In the genomic region with DNA sequence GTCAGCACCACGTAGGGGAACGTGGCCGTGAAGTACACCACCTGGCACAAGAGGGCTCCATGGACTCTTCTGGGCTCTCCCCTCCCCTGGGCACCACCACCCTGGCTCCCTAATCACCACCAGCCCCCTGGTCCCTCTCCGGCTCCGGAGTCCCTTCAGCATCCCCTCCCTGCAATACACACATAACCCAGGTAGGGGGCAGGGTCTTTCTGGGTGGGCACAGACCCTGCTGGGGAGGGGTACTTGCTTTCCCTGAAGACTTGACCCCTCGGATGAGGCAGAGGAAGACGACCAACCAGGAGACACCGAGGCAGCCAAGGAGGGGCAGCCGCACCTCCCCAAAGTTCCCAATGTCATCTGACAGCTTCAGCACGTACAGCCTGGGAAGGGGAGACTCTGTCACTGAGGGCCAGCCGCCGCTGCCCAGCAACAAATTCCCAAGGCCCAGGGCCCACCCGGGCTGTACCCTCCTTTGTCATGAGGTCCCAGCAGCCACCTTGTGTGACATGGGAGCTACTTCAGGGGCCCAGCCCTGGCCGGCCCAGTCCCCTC, we compare ENCODE assay signal across 17 cellular contexts. TPM values are rescaled to one million over a fixed set of nuclear protein-coding genes. Genes with fewer than 3 reads are reported as not detected.
A peak's percentile ranks its signal among the peaks of the same experiment; 100 is the strongest.
DNase-seq lines count a peak whose midpoint lies in the region; ATAC-seq and TF ChIP-seq lines count a peak whose summit lies in the region.
"Had no signal": no experiment of that assay in that cellular context is flagged by ENCODE, and none has a peak within 500 bp of the region (broad histone marks: within the 10 kb centered on the region; RNA-seq: fewer than 3 reads in every experiment).

No MANE protein-coding gene starts in this region.

- H3K27ac ChIP-seq in mesenchymal stem cell (ENCODE audit: low read length, poor library complexity, severe bottlenecking) (no peak overlapping the region), heart left ventricle (no peak overlapping the region)
- H3K27ac ChIP-seq: colonic mucosa, heart right ventricle, upper lobe of left lung had no signal

- no peaks in the 10 kb centered on the region for H3K79me1 ChIP-seq in mesenchymal stem cell (replicated peaks; ENCODE audit: low read length, poor library complexity, severe bottlenecking)

- TF ChIP-seq POLR2A in heart left ventricle (IDR thresholded peaks at IDR 0.05): no peak

- H3K4me3 Mint-ChIP-seq in activated CD4-positive, alpha-beta T cell treated with anti-CD3 and anti-CD28 coated beads, Interleukin-2, amount 10 ng/mL, durations not matched to agents 7 days and 5 days: no peak overlapping the region
- H3K4me3 Mint-ChIP-seq: activated B cell treated with CpG ODN at 0.5 μM for 24 hours; stimulated activated naive B cell treated with anti-CD40 and anti-IgM and Interleukin-4, amounts not matched to agents 10 μg/mL and 1 μg/mL and 100 μg/mL, for 72 hours had no signal

- ATAC-seq in GM18867 (IDR thresholded peaks at IDR 0.05; ENCODE audit: unreplicated experiment): no peak
- no peak for ATAC-seq in heart left ventricle
- ATAC-seq: heart right ventricle; stimulated activated naive B cell treated with anti-CD40 and anti-IgM and Interleukin-4, amounts not matched to agents 10 μg/mL and 1 μg/mL and 100 μg/mL, for 72 hours had no signal

- H2BK15ac ChIP-seq in mesenchymal stem cell (ENCODE audit: low read depth, poor library complexity, severe bottlenecking): no peak overlapping the region

- H3K14ac ChIP-seq in mesenchymal stem cell (ENCODE audit: low read length in 2 of 2): no peak overlapping the region

- H4K8ac ChIP-seq in mesenchymal stem cell (ENCODE audit: low read length): no peak overlapping the region

- peaks cover 11% of the 10 kb centered on the region for H3K4me1 Mint-ChIP-seq in activated CD4-positive, alpha-beta T cell treated with anti-CD3 and anti-CD28 coated beads, Interleukin-2, amount 10 ng/mL, durations not matched to agents 7 days and 5 days
- H3K4me1 Mint-ChIP-seq: activated B cell treated with CpG ODN at 0.5 μM for 24 hours had no signal

- H3K27me3 ChIP-seq in mesenchymal stem cell (ENCODE audit: control insufficient read depth in 1 of 2, insufficient read depth in 1 of 2, low read length in 2 of 2) (no peaks in the 10 kb centered on the region), heart left ventricle (no peaks in the 10 kb centered on the region)
- H3K27me3 ChIP-seq: colonic mucosa, heart right ventricle, upper lobe of left lung had no signal

- H3K36me3 ChIP-seq in mesenchymal stem cell (ENCODE audit: control insufficient read depth in 1 of 2, insufficient read depth in 2 of 2, low read depth in 1 of 2, low read length in 2 of 2) (peaks cover 0 to 43% of the 10 kb centered on the region in 2 experiments), heart left ventricle (no peaks in the 10 kb centered on the region)
- H3K36me3 ChIP-seq: colonic mucosa, heart right ventricle had no signal

- H3K4me1 ChIP-seq in mesenchymal stem cell (ENCODE audit: control insufficient read depth, insufficient read depth, low read depth, low read length) (no peaks in the 10 kb centered on the region), heart left ventricle (peaks cover 0 to 5% (median under 1%) of the 10 kb centered on the region in 12 donors)
- H3K4me1 ChIP-seq: colonic mucosa had no signal

- H3K27me3 Mint-ChIP-seq in activated CD4-positive, alpha-beta T cell treated with anti-CD3 and anti-CD28 coated beads, Interleukin-2, amount 10 ng/mL, durations not matched to agents 7 days and 5 days: no peaks in the 10 kb centered on the region
- H3K27me3 Mint-ChIP-seq: activated B cell treated with CpG ODN at 0.5 μM for 24 hours; stimulated activated naive B cell treated with anti-CD40 and anti-IgM and Interleukin-4, amounts not matched to agents 10 μg/mL and 1 μg/mL and 100 μg/mL, for 72 hours had no signal

- no peak overlapping the region for H3K4me3 ChIP-seq in astrocyte of the spinal cord (ENCODE audit: low read depth, low read length)
- H3K4me3 ChIP-seq in mesenchymal stem cell (ENCODE audit: insufficient read depth in 1 of 2, low read depth in 1 of 2, low read length in 2 of 2): no peak overlapping the region
- H3K4me3 ChIP-seq in heart left ventricle: no peak overlapping the region
- H3K4me3 ChIP-seq: colonic mucosa, heart right ventricle, upper lobe of left lung had no signal

- CTCF ChIA-PET in activated CD4-positive, alpha-beta T cell treated with anti-CD3 and anti-CD28 coated beads, Interleukin-2, amount 10 ng/mL, durations not matched to agents 7 days and 5 days (lab: Charles Lee): no interaction called here

- H3K9me3 Mint-ChIP-seq in activated CD4-positive, alpha-beta T cell treated with anti-CD3 and anti-CD28 coated beads, Interleukin-2, amount 10 ng/mL, durations not matched to agents 7 days and 5 days: no peaks in the 10 kb centered on the region
- H3K9me3 Mint-ChIP-seq: activated B cell treated with CpG ODN at 0.5 μM for 24 hours; stimulated activated naive B cell treated with anti-CD40 and anti-IgM and Interleukin-4, amounts not matched to agents 10 μg/mL and 1 μg/mL and 100 μg/mL, for 72 hours had no signal

- no peak overlapping the region for H2BK120ac ChIP-seq in mesenchymal stem cell (ENCODE audit: low read depth, low read length)

- DNase-seq in AG09319 (ENCODE audit: extremely low read depth, low read depth) (no peak), GM13977 (ENCODE audit: low spot score) (no peak), astrocyte of the spinal cord (ENCODE audit: low read depth, low spot score) (no peak), mesenchymal stem cell (no peak), KG1 (lab: John Stamatoyannopoulos, UW) (no peak), heart left ventricle (no peak)
- DNase-seq in activated CD4-positive, alpha-beta T cell treated with anti-CD3 and anti-CD28 coated beads, Interleukin-2, amount 10 ng/mL, durations not matched to agents 7 days and 5 days: no peak
- DNase-seq: activated B cell treated with CpG ODN at 0.5 μM for 24 hours; activated effector memory CD4-positive, alpha-beta T cell treated with Interleukin-2 at 50 U/mL for 16 hours; amniotic stem cell; colonic mucosa; heart right ventricle; NCI-H2081 treated with DMSO at 0.1 percent for 48 hours; NCI-H82; stimulated activated naive B cell treated with anti-CD40 and anti-IgM and Interleukin-4, amounts not matched to agents 10 μg/mL and 1 μg/mL and 100 μg/mL, for 72 hours; upper lobe of left lung had no signal

- no peak overlapping the region for H3K27ac Mint-ChIP-seq in activated CD4-positive, alpha-beta T cell treated with anti-CD3 and anti-CD28 coated beads, Interleukin-2, amount 10 ng/mL, durations not matched to agents 7 days and 5 days
- H3K27ac Mint-ChIP-seq: activated B cell treated with CpG ODN at 0.5 μM for 24 hours; stimulated activated naive B cell treated with anti-CD40 and anti-IgM and Interleukin-4, amounts not matched to agents 10 μg/mL and 1 μg/mL and 100 μg/mL, for 72 hours had no signal

- no peak overlapping the region for H2BK5ac ChIP-seq in mesenchymal stem cell (ENCODE audit: low read depth, low read length, poor library complexity, severe bottlenecking)

- H2AFZ ChIP-seq in mesenchymal stem cell (ENCODE audit: low read depth, low read length): no peak overlapping the region

- no peak overlapping the region for H3K9ac ChIP-seq in mesenchymal stem cell (ENCODE audit: low read length)

- intact Hi-C loops in heart left ventricle (cut with DNase I): loop anchor here in 3 of 10 donors (5.0 to 10.0 kb wide), 3 partner anchors 35 to 602 kb away; no protein-coding TSS in a partner anchor

- H3K36me3 Mint-ChIP-seq in activated CD4-positive, alpha-beta T cell treated with anti-CD3 and anti-CD28 coated beads, Interleukin-2, amount 10 ng/mL, durations not matched to agents 7 days and 5 days (ENCODE audit: low read depth): no peaks in the 10 kb centered on the region
- H3K36me3 Mint-ChIP-seq: stimulated activated naive B cell treated with anti-CD40 and anti-IgM and Interleukin-4, amounts not matched to agents 10 μg/mL and 1 μg/mL and 100 μg/mL, for 72 hours had no signal

- in situ Hi-C loops in GM13977 (cut with MboI; ENCODE audit: low pct_unique_long_range_greater_than_20kb, low sequenced_read_pairs, unreplicated experiment): no loop called here
- in situ Hi-C loops in astrocyte of the spinal cord (cut with HindIII; ENCODE audit: low sequenced_read_pairs): no loop called here

- H3K9me3 ChIP-seq in mesenchymal stem cell (ENCODE audit: control insufficient read depth, low read length) (no peaks in the 10 kb centered on the region), heart left ventricle (no peaks in the 10 kb centered on the region)
- H3K9me3 ChIP-seq: colonic mucosa, heart right ventricle, upper lobe of left lung had no signal

- H4K91ac ChIP-seq in mesenchymal stem cell (ENCODE audit: low read length): peak overlapping the region; percentile 5

- no peak overlapping the region for H3K4me2 ChIP-seq in mesenchymal stem cell (ENCODE audit: low read length, poor library complexity, severe bottlenecking)

- no peak overlapping the region for H2AK5ac ChIP-seq in mesenchymal stem cell (ENCODE audit: low read length, severe bottlenecking)

- no peak overlapping the region for H3K23ac ChIP-seq in mesenchymal stem cell (ENCODE audit: low read length in 2 of 2)

- 90% methylated on average over 13 of the region's 14 CpGs for WGBS in mesenchymal stem cell
- 75 to 88% (median 80%) methylated on average over 8 to 14 of the region's 14 CpGs for WGBS in heart left ventricle, 4 donors

- no peak overlapping the region for H3K4ac ChIP-seq in mesenchymal stem cell (ENCODE audit: low read depth in 1 of 2, low read length in 2 of 2)

- no peak overlapping the region for H2BK12ac ChIP-seq in mesenchymal stem cell (ENCODE audit: low read length in 2 of 2)

- POLR2A ChIA-PET in activated CD4-positive, alpha-beta T cell treated with anti-CD3 and anti-CD28 coated beads, Interleukin-2, amount 10 ng/mL, durations not matched to agents 7 days and 5 days (lab: Charles Lee): no interaction called here

- H3K18ac ChIP-seq in mesenchymal stem cell (ENCODE audit: low read depth in 1 of 2, low read length in 2 of 2): no peak overlapping the region

- TF ChIP-seq CTCF in AG09319 (IDR thresholded peaks at IDR 0.05; ENCODE audit: low read depth, low read length): peak; percentile 1; the same call in 1 of the 2 replicates
- TF ChIP-seq CTCF in GM13977 (IDR thresholded peaks at IDR 0.05; ENCODE audit: extremely low read depth, insufficient read depth, missing control alignments): peak; percentile 0
- peak; percentile 46 for TF ChIP-seq CTCF in astrocyte of the spinal cord (IDR thresholded peaks at IDR 0.05; ENCODE audit: low read depth, low read length)
- no peak for TF ChIP-seq CTCF in heart left ventricle (IDR thresholded peaks at IDR 0.05)

RNA-seq across cellular contexts. Expression of a gene that starts 11.3 kb away (rescaled TPM):
- 2.9 TPM for polyA plus RNA-seq in mesenchymal stem cell (2013, experiment 1 of 2)
- 3.2 TPM for polyA plus RNA-seq in mesenchymal stem cell (2013, experiment 2 of 2)
- 1 to 10 TPM in 1 of 2 experiments, under 1 TPM in 1; 0.71 to 1.3 TPM for total RNA-seq in activated CD4-positive, alpha-beta T cell treated with anti-CD3 and anti-CD28 coated beads, Interleukin-2, amount 10 ng/mL, durations not matched to agents 7 days and 5 days
- total RNA-seq in heart left ventricle: 1 to 10 TPM in 7 of 9 donors, under 1 TPM in 2; 0.67 to 3.4 (median 1.3) TPM
- 1 to 10 TPM in 1 of 2 donors, under 1 TPM in 1; 0.90 to 1.2 TPM for polyA plus RNA-seq in heart left ventricle

RNA-seq across cellular contexts. Expression of a gene that starts 23.7 kb away (rescaled TPM):
- polyA plus RNA-seq in mesenchymal stem cell (2013, experiment 1 of 2): 37.4 TPM
- polyA plus RNA-seq in mesenchymal stem cell (2013, experiment 2 of 2): 35.8 TPM
- 1 to 10 TPM; 8.0 to 9.3 TPM for total RNA-seq in activated CD4-positive, alpha-beta T cell treated with anti-CD3 and anti-CD28 coated beads, Interleukin-2, amount 10 ng/mL, durations not matched to agents 7 days and 5 days
- total RNA-seq in heart left ventricle: 10 to 100 TPM; 26.8 to 65.0 (median 40.2) TPM
- 10 to 100 TPM; 29.2 to 65.7 TPM for polyA plus RNA-seq in heart left ventricle

RNA-seq across cellular contexts. Expression of a gene that starts 27.9 kb away (rescaled TPM):
- polyA plus RNA-seq in mesenchymal stem cell (2013, experiment 1 of 2): 60.5 TPM
- polyA plus RNA-seq in mesenchymal stem cell (2013, experiment 2 of 2): 64.4 TPM
- 100 to 1,000 TPM in 1 of 2 experiments, 10 to 100 TPM in 1; 90.1 to 112 TPM for total RNA-seq in activated CD4-positive, alpha-beta T cell treated with anti-CD3 and anti-CD28 coated beads, Interleukin-2, amount 10 ng/mL, durations not matched to agents 7 days and 5 days
- total RNA-seq in heart left ventricle: 100 to 1,000 TPM in 3 of 9 donors, 10 to 100 TPM in 6; 71.4 to 140 (median 93.2) TPM
- polyA plus RNA-seq in heart left ventricle: 100 to 1,000 TPM in 1 of 2 donors, 10 to 100 TPM in 1; 84.7 to 235 TPM

RNA-seq across cellular contexts. Expression of a gene that starts 28.6 kb away (rescaled TPM):
- polyA plus RNA-seq in mesenchymal stem cell (2013, experiment 1 of 2): 18.3 TPM
- 17.6 TPM for polyA plus RNA-seq in mesenchymal stem cell (2013, experiment 2 of 2)
- total RNA-seq in activated CD4-positive, alpha-beta T cell treated with anti-CD3 and anti-CD28 coated beads, Interleukin-2, amount 10 ng/mL, durations not matched to agents 7 days and 5 days: 1 to 10 TPM; 4.0 to 4.8 TPM
- total RNA-seq in heart left ventricle: 1 to 10 TPM in 6 of 9 donors, under 1 TPM in 3; 0.83 to 2.4 (median 1.1) TPM
- polyA plus RNA-seq in heart left ventricle: 1 to 10 TPM in 1 of 2 donors, under 1 TPM in 1; 0.61 to 2.0 TPM

RNA-seq across cellular contexts. Expression of a gene that starts 32.9 kb away (rescaled TPM):
- polyA plus RNA-seq in mesenchymal stem cell (2013, experiment 1 of 2): 8.8 TPM
- 9.0 TPM for polyA plus RNA-seq in mesenchymal stem cell (2013, experiment 2 of 2)
- total RNA-seq in activated CD4-positive, alpha-beta T cell treated with anti-CD3 and anti-CD28 coated beads, Interleukin-2, amount 10 ng/mL, durations not matched to agents 7 days and 5 days: 10 to 100 TPM; 28.0 to 30.0 TPM
- total RNA-seq in heart left ventricle: 10 to 100 TPM; 13.2 to 36.7 (median 14.7) TPM
- 10 to 100 TPM in 1 of 2 donors, 1 to 10 TPM in 1; 8.0 to 65.6 TPM for polyA plus RNA-seq in heart left ventricle

Comparison
In these comparisons a context has a peak if more than half of its experiments do, and no peak if none do; other contexts are left out.
1. CTCF ChIP-seq: peak in AG09319 (single experiment), GM13977 (single experiment) and astrocyte of the spinal cord (single experiment); none in heart left ventricle (0 of 12).